1 cellular context compared by ENCODE assay signal in genomic region chr11:74695705-74696280, GRCh38.
TF ChIP-seq lines count a peak whose summit lies in the region.

No MANE protein-coding gene starts in this region.

TF ChIP-seq in H1, 55 proteins besides CTCF, POLR2A, EP300 and RAD21 (continued from another document):
- TF ChIP-seq ATF2 (IDR thresholded peaks at IDR 0.05; ENCODE audit: low read length) (no peak), BRCA1 (IDR thresholded peaks at IDR 0.05; ENCODE audit: low read depth, low read length) (no peak), SP1 (IDR thresholded peaks at IDR 0.05; ENCODE audit: low read depth, low read length) (no peak), JUN (IDR thresholded peaks at IDR 0.05; ENCODE audit: low read depth, low read length) (no peak)
